ENCODE assay signal across 8 cellular contexts in the genomic region with DNA sequence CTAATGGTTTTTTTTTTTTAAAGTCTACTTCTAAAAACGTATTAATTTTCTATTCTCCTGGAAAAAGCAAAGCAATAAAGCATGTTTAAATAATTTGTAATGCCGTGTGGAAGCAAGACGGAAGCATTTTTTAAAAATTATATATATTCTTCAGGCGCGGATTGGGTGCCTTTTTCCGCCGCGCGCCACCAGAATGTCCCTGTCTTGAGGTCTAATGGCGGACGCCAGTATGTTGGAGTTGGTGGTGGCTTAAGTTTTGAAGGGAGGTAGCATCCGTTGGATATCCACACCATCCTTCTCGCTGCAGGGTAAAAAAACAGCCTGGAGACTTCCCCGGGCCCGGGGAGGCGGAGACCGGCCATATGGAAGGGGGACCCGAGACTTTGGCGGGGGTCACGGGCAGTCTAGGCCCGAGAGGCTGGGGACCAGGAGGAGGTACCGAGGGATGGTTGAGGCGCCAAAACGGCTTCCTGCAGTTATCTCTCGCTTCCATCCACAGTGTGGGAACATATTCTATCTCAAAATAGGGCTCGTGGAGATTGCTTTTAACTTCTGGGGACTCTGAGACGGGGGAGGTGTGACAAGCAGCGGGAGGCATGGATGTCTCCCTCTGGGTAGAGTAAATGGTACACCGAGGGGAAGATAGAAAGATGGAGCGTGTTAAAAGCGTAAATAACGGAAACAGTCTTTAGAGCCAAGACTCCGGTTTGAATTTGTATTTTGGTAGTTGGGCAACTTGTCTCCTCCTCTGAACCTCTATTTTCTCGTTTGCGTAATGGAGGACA. TPM values are rescaled to one million over a fixed set of nuclear protein-coding genes. Genes with fewer than 3 reads are reported as not detected.
DNase-seq lines count a peak whose midpoint lies in the region; ATAC-seq and TF ChIP-seq lines count a peak whose summit lies in the region.

TSS of gene SF3B3 (plus strand) at position 196 of the 785 bp plus-strand sequence. CDS start 2,841 bp downstream, outside the sequence.

- H3K4me3 Mint-ChIP-seq in dendritic cell treated with granulocyte-macrophage colony-stimulating factor and Interleukin-4, amounts not matched to agents 40 ng/mL and 50 ng/mL, for 4 days, result peak within 1 kb of the TSS; percentile 97

- peaks cover 0 to 29% of the 10 kb centered on the region in 2 donors for H3K36me3 ChIP-seq in left lung

- no peaks in the 10 kb centered on the region for H3K27me3 ChIP-seq in left lung

- intact Hi-C loops in dendritic cell treated with granulocyte-macrophage colony-stimulating factor and Interleukin-4, amounts not matched to agents 40 ng/mL and 50 ng/mL, for 4 days (cut with micrococcal nuclease), result loop anchor here (1.0 kb wide), 1 partner anchor 144 kb away; no protein-coding TSS in a partner anchor
- intact Hi-C loops in left lung (cut with DNase I), result no loop called here

- peak within 1 kb of the TSS; percentile 72 to 87 for H3K4me3 ChIP-seq in left lung

- ATAC-seq in HG03108 (IDR thresholded peaks at IDR 0.05; ENCODE audit: unreplicated experiment) (peak; percentile 40), left lung (peak; percentile 84)

- H3K36me3 Mint-ChIP-seq in dendritic cell treated with granulocyte-macrophage colony-stimulating factor and Interleukin-4, amounts not matched to agents 40 ng/mL and 50 ng/mL, for 4 days (ENCODE audit: low read depth), result peaks cover 67% of the 10 kb centered on the region

- no peaks in the 10 kb centered on the region for H3K9me3 ChIP-seq in left lung

- TF ChIP-seq CTCF in left lung (IDR thresholded peaks at IDR 0.05), result no peak

- no peaks in the 10 kb centered on the region for H3K9me3 Mint-ChIP-seq in dendritic cell treated with granulocyte-macrophage colony-stimulating factor and Interleukin-4, amounts not matched to agents 40 ng/mL and 50 ng/mL, for 4 days

- peak within 1 kb of the TSS; percentile 77 to 85 for H3K27ac ChIP-seq in left lung

- peaks cover 44% of the 10 kb centered on the region for H3K4me1 Mint-ChIP-seq in dendritic cell treated with granulocyte-macrophage colony-stimulating factor and Interleukin-4, amounts not matched to agents 40 ng/mL and 50 ng/mL, for 4 days (ENCODE audit: low read depth)

- peak within 1 kb of the TSS; percentile 98 for H3K27ac Mint-ChIP-seq in dendritic cell treated with granulocyte-macrophage colony-stimulating factor and Interleukin-4, amounts not matched to agents 40 ng/mL and 50 ng/mL, for 4 days

- no peaks in the 10 kb centered on the region for H3K27me3 Mint-ChIP-seq in dendritic cell treated with granulocyte-macrophage colony-stimulating factor and Interleukin-4, amounts not matched to agents 40 ng/mL and 50 ng/mL, for 4 days

- peak; percentile 53 for DNase-seq in NK-92 treated with Interleukin-12 subunit alpha and Interleukin-12 subunit beta, amount 100 ng/mL, for 24 hours (lab: John Stamatoyannopoulos, UW)
- DNase-seq in NK-92 (lab: John Stamatoyannopoulos, UW; ENCODE audit: unreplicated experiment) (no peak), NCI-H446 treated with DMSO at 0.1 percent for 48 hours (lab: John Stamatoyannopoulos, UW) (peak; percentile 67), left lung (peak; percentile 66 to 86)
- peak; percentile 41 to 47 for DNase-seq in activated CD4-positive, alpha-beta T cell treated with anti-CD3 and anti-CD28 coated beads for 24 hours (ENCODE audit: low read depth in 2 of 2)
- DNase-seq in stimulated activated CD4-positive, alpha-beta T cell treated with anti-CD3 and anti-CD28 coated beads, Interleukin-4, amount 100 ng/mL, for 1 hour, result peak; percentile 70

- H3K4me1 ChIP-seq in left lung, result peaks cover 18 to 65% of the 10 kb centered on the region in 2 donors

RNA-seq across cellular contexts. Expression of gene SF3B3, which starts in this region (rescaled TPM):
- total RNA-seq in left lung, result 100 to 1,000 TPM; 210 to 255 TPM
